In the genomic region with DNA sequence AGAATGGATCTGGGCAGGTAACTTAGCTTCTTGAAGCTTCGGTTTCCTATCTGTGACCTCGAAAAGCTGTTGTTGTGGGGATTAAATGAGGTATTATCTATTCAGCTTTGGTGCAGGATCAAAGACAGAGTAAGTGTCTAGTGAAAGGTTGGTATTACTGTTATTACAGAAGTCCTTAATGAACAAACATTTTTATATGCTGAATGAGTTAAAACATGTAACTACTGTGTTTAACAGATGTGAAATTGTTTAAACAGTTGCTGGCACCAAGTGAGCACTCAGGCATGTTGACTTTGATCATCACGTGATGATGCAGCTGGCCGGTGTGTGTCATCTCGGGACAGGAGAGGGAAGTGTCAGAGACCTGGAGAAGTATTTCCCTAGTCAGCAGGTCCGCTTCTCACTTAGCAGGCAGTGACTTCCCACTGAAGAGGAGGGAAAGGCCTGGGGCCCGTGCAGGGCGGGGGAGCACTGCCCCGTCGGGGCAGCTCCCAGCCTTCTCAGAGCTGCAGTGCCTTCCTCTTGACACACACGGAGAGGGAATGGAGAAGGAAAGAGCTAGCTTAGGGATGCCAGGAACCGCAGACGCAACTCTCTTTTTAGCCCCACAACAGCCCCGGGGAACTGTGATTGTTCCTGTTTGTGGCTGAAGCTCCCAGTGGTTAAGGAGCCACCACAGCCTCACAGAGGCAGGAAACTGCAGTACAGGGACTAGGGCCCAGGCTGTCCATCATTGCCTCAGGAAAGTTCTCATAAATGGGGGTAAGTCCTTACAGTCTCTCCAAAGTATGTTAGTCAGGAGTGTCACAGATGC, we compare ENCODE assay signal across 7 cellular contexts. TPM values are rescaled to one million over a fixed set of nuclear protein-coding genes. Genes with fewer than 3 reads are reported as not detected.
DNase-seq lines count a peak whose midpoint lies in the region; ATAC-seq and TF ChIP-seq lines count a peak whose summit lies in the region.

No MANE protein-coding gene starts in this region.

- peaks cover 74% of the 10 kb centered on the region for H3K36me3 Mint-ChIP-seq in nephron (ENCODE audit: low read depth)

- H3K4me1 Mint-ChIP-seq in nephron = peaks cover 30% of the 10 kb centered on the region

- H3K4me3 Mint-ChIP-seq in nephron = peak overlapping the region in 2 of 3 experiments; percentile 22 to 61

- no peaks in the 10 kb centered on the region for H3K9me3 Mint-ChIP-seq in nephron

- peak; percentile 60 for ATAC-seq in GM21423 (IDR thresholded peaks at IDR 0.05; ENCODE audit: unreplicated experiment)
- ATAC-seq in GM19455 (IDR thresholded peaks at IDR 0.05; ENCODE audit: unreplicated experiment) = no peak

- no peak for TF ChIP-seq CTCF in nephron (IDR thresholded peaks at IDR 0.05; ENCODE audit: unreplicated experiment in 3 of 3)

- peak overlapping the region; percentile 3 to 86 (median 48) for H3K27ac Mint-ChIP-seq in nephron

- H3K27me3 Mint-ChIP-seq in nephron (ENCODE audit: low read depth) = no peaks in the 10 kb centered on the region

- peak; percentile 82 for DNase-seq in NCI-H2196 treated with DMSO at 0.1 percent for 48 hours (lab: John Stamatoyannopoulos, UW; ENCODE audit: unreplicated experiment)
- DNase-seq in dermis blood vessel endothelial cell = peak; percentile 76
- no peak for DNase-seq in T1000 (lab: John Stamatoyannopoulos, UW)
- no peak for DNase-seq in SW480 (ENCODE audit: low spot score)

RNA-seq across cellular contexts. Expression of a gene that starts 18.0 kb away (rescaled TPM):
- total RNA-seq in dermis blood vessel endothelial cell = 77.2 and 88.7 TPM in 2 replicates

RNA-seq across cellular contexts. Expression of a gene that starts 20.8 kb away (rescaled TPM):
- total RNA-seq in dermis blood vessel endothelial cell = 14.2 and 20.8 TPM in 2 replicates

Comparison
In these comparisons a context has a peak if more than half of its experiments do, and no peak if none do; other contexts are left out.
1. DNase-seq: peak in NCI-H2196 treated with DMSO at 0.1 percent for 48 hours (single experiment) and dermis blood vessel endothelial cell (single experiment); none in T1000 (single experiment) and SW480 (single experiment).